Comparison of ENCODE assay signal across 25 cellular contexts in the genomic region with DNA sequence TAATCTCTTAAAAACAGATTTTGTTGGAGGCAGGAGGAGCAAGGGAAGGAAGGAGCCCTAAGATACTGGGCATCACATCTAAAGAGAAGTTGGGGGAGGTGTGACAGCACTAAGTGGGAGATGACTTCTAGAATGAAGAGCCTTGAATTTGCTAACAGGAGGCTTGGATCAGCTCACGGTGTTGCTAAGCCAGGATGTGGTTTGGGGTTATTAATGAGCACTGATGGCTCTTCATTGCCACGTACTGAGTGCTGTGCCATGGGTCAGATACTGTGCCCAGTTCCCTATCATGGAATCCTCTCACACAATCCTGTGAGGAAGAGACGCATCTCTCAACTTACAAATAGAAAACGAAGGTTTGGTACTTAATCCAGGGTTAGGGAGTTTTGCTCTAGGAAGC.
"Had no signal": no experiment of that assay in that cellular context is flagged by ENCODE, and none has a peak within 500 bp of the region (broad histone marks: within the 10 kb centered on the region; RNA-seq: fewer than 3 reads in every experiment).

No MANE protein-coding gene starts in this region.

- DNase-seq: activated CD4-positive, alpha-beta T cell treated with anti-CD3 and anti-CD28 coated beads, Interleukin-2, amount 10 ng/mL, durations not matched to agents 24 days and 14 days; activated CD8-positive, alpha-beta T cell treated with anti-CD3 and anti-CD28 coated beads for 36 hours; activated effector memory CD4-positive, alpha-beta T cell treated with Interleukin-2 at 50 U/mL for 16 hours; activated T-cell treated with anti-CD3 and anti-CD28 coated beads, Interleukin-2, amount 50 U/mL, for 4 hours; dermis blood vessel endothelial cell; effector memory CD4-positive, alpha-beta T cell; heart left ventricle; kidney; left ventricle myocardium inferior; mucosa of descending colon; naive thymus-derived CD4-positive, alpha-beta T cell; retina; stimulated activated CD4-positive, alpha-beta T cell treated with anti-CD3 and anti-CD28 coated beads, Interleukin-12 subunit alpha, Interleukin-12 subunit beta, amount 100 ng/mL, for 4 hours; stimulated activated CD4-positive, alpha-beta T cell treated with anti-CD3 and anti-CD28 coated beads, Interleukin-1b, Interleukin-23, amount 100 ng/mL, for 48 hours; stimulated activated CD8-positive, alpha-beta memory T cell treated with anti-CD3 and anti-CD28 coated beads, Interleukin-4, amount 100 ng/mL, for 48 hours; stimulated activated naive CD4-positive, alpha-beta T cell treated with Interleukin-2 at 50 U/mL for 16 hours; T-helper 1 cell; T-helper 9 cell had no signal

- H3K4me3 ChIP-seq: cardiac muscle cell, esophagus muscularis mucosa, gastroesophageal sphincter, heart left ventricle, left ventricle myocardium inferior, mucosa of descending colon, thyroid gland had no signal

- H3K36me3 Mint-ChIP-seq: activated naive CD4-positive, alpha-beta T cell treated with anti-CD3 and anti-CD28 coated beads, Interleukin-2, amount 50 U/mL, for 24 hours; memory B cell; naive thymus-derived CD4-positive, alpha-beta T cell had no signal

- H3K36me3 ChIP-seq: cardiac muscle cell, esophagus muscularis mucosa, gastroesophageal sphincter, heart left ventricle, left ventricle myocardium inferior, thyroid gland had no signal

- H3K27ac Mint-ChIP-seq: activated CD4-positive, alpha-beta T cell treated with anti-CD3 and anti-CD28 coated beads, Interleukin-2, amount 10 ng/mL, durations not matched to agents 24 days and 14 days; activated CD8-positive, alpha-beta T cell treated with anti-CD3 and anti-CD28 coated beads for 36 hours; activated naive CD4-positive, alpha-beta T cell treated with anti-CD3 and anti-CD28 coated beads, Interleukin-2, amount 50 U/mL, for 24 hours; memory B cell; naive thymus-derived CD4-positive, alpha-beta T cell had no signal

- H3K27me3 ChIP-seq: cardiac muscle cell, esophagus muscularis mucosa, gastroesophageal sphincter, thyroid gland had no signal

- ATAC-seq: activated CD8-positive, alpha-beta T cell treated with anti-CD3 and anti-CD28 coated beads for 36 hours; activated T-cell treated with anti-CD3 and anti-CD28 coated beads, Interleukin-2, amount 50 U/mL, for 4 hours; heart left ventricle; mucosa of descending colon; naive thymus-derived CD4-positive, alpha-beta T cell had no signal

- H3K4me3 Mint-ChIP-seq: activated CD4-positive, alpha-beta T cell treated with anti-CD3 and anti-CD28 coated beads, Interleukin-2, amount 10 ng/mL, durations not matched to agents 24 days and 14 days; activated CD8-positive, alpha-beta T cell treated with anti-CD3 and anti-CD28 coated beads for 36 hours; activated naive CD4-positive, alpha-beta T cell treated with anti-CD3 and anti-CD28 coated beads, Interleukin-2, amount 50 U/mL, for 24 hours; activated T-cell treated with anti-CD3 and anti-CD28 coated beads, Interleukin-2, amount 50 U/mL, for 4 hours; memory B cell; naive thymus-derived CD4-positive, alpha-beta T cell had no signal

- FAIRE-seq: endothelial cell of umbilical vein, kidney had no signal

- H3K9me3 ChIP-seq: esophagus muscularis mucosa, gastroesophageal sphincter, heart left ventricle, left ventricle myocardium inferior, mucosa of descending colon, thyroid gland had no signal

- H3K4me1 Mint-ChIP-seq: activated CD4-positive, alpha-beta T cell treated with anti-CD3 and anti-CD28 coated beads, Interleukin-2, amount 10 ng/mL, durations not matched to agents 24 days and 14 days; activated naive CD4-positive, alpha-beta T cell treated with anti-CD3 and anti-CD28 coated beads, Interleukin-2, amount 50 U/mL, for 24 hours; memory B cell; naive thymus-derived CD4-positive, alpha-beta T cell had no signal

- H3K27ac ChIP-seq: cardiac muscle cell, esophagus muscularis mucosa, gastroesophageal sphincter, heart left ventricle, left ventricle myocardium inferior had no signal

- H3K9me3 Mint-ChIP-seq: activated CD4-positive, alpha-beta T cell treated with anti-CD3 and anti-CD28 coated beads, Interleukin-2, amount 10 ng/mL, durations not matched to agents 24 days and 14 days; activated CD8-positive, alpha-beta T cell treated with anti-CD3 and anti-CD28 coated beads for 36 hours; activated naive CD4-positive, alpha-beta T cell treated with anti-CD3 and anti-CD28 coated beads, Interleukin-2, amount 50 U/mL, for 24 hours; activated T-cell treated with anti-CD3 and anti-CD28 coated beads, Interleukin-2, amount 50 U/mL, for 4 hours; memory B cell; naive thymus-derived CD4-positive, alpha-beta T cell had no signal
